In the genomic region with DNA sequence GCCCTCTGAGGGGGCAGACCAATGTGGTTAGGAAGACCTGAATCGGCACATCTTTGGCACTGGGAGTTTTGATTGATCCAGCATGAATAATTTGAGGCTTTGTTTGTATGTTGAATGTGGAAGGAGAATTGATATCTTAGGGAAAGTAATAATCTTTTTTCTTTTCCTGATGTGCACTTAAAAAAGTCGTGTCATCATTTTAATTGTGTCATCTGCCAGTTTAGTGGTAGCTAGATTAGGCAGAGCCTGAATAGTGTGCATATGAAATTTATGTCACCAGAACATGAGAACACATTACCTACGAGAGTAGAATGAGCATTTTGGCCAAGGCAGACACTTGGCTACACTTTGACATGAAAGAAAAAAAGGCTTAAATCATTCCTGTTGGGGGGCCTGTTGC, we compare ENCODE assay signal across 25 cellular contexts.
"Had no signal": no experiment of that assay in that cellular context is flagged by ENCODE, and none has a peak within 500 bp of the region (broad histone marks: within the 10 kb centered on the region; RNA-seq: fewer than 3 reads in every experiment).

No MANE protein-coding gene starts in this region.

- H3K4me1 ChIP-seq: ascending aorta, breast epithelium, Peyer's patch, SJSA1 had no signal

- H3K4me3 Mint-ChIP-seq: activated CD4-positive, alpha-beta T cell treated with anti-CD3 and anti-CD28 coated beads, Interleukin-2, amount 10 ng/mL, durations not matched to agents 7 days and 5 days; activated CD8-positive, alpha-beta T cell treated with anti-CD3 and anti-CD28 coated beads, Interleukin-2, amount 10 ng/mL, durations not matched to agents 7 days and 5 days; activated naive CD8-positive, alpha-beta T cell treated with anti-CD3 and anti-CD28 coated beads for 36 hours; activated T-cell treated with anti-CD3 and anti-CD28 coated beads, Interleukin-2, amount 50 U/mL, for 24 hours; T-helper 1 cell treated with Interleukin-12 subunit alpha and Interleukin-12 subunit beta and Interleukin-4 antibody, amounts not matched to agents 30 μg/mL and 1 μg/mL, for 36 hours; T-helper 2 cell treated with Interferon-gamma antibody and Interleukin-4, amounts not matched to agents 5 μg/mL and 100 μg/mL, for 36 hours had no signal

- H3K36me3 ChIP-seq: breast epithelium, Peyer's patch, SJSA1 had no signal

- H3K27ac ChIP-seq: ascending aorta, breast epithelium, Peyer's patch, SJSA1 had no signal

- H3K27me3 ChIP-seq: ascending aorta, Peyer's patch, SJSA1 had no signal

- H3K27ac Mint-ChIP-seq: activated CD4-positive, alpha-beta T cell treated with anti-CD3 and anti-CD28 coated beads, Interleukin-2, amount 10 ng/mL, durations not matched to agents 7 days and 5 days; activated CD8-positive, alpha-beta T cell treated with anti-CD3 and anti-CD28 coated beads, Interleukin-2, amount 10 ng/mL, durations not matched to agents 7 days and 5 days; activated naive CD8-positive, alpha-beta T cell treated with anti-CD3 and anti-CD28 coated beads for 36 hours; activated T-cell treated with anti-CD3 and anti-CD28 coated beads, Interleukin-2, amount 50 U/mL, for 24 hours; T-helper 1 cell treated with Interleukin-12 subunit alpha and Interleukin-12 subunit beta and Interleukin-4 antibody, amounts not matched to agents 30 μg/mL and 1 μg/mL, for 36 hours; T-helper 2 cell treated with Interferon-gamma antibody and Interleukin-4, amounts not matched to agents 5 μg/mL and 100 μg/mL, for 36 hours had no signal

- H3K27me3 Mint-ChIP-seq: activated CD4-positive, alpha-beta T cell treated with anti-CD3 and anti-CD28 coated beads, Interleukin-2, amount 10 ng/mL, durations not matched to agents 7 days and 5 days; activated naive CD8-positive, alpha-beta T cell treated with anti-CD3 and anti-CD28 coated beads for 36 hours; activated T-cell treated with anti-CD3 and anti-CD28 coated beads, Interleukin-2, amount 50 U/mL, for 24 hours had no signal

- H3K9me3 Mint-ChIP-seq: activated CD4-positive, alpha-beta T cell treated with anti-CD3 and anti-CD28 coated beads, Interleukin-2, amount 10 ng/mL, durations not matched to agents 7 days and 5 days; activated naive CD8-positive, alpha-beta T cell treated with anti-CD3 and anti-CD28 coated beads for 36 hours; activated T-cell treated with anti-CD3 and anti-CD28 coated beads, Interleukin-2, amount 50 U/mL, for 24 hours; T-helper 1 cell treated with Interleukin-12 subunit alpha and Interleukin-12 subunit beta and Interleukin-4 antibody, amounts not matched to agents 30 μg/mL and 1 μg/mL, for 36 hours; T-helper 2 cell treated with Interferon-gamma antibody and Interleukin-4, amounts not matched to agents 5 μg/mL and 100 μg/mL, for 36 hours had no signal

- ATAC-seq: activated CD8-positive, alpha-beta T cell treated with anti-CD3 and anti-CD28 coated beads, Interleukin-2, amount 10 ng/mL, durations not matched to agents 7 days and 5 days; PC-3 had no signal

- DNase-seq: activated CD4-positive, alpha-beta T cell treated with anti-CD3 and anti-CD28 coated beads, Interleukin-2, amount 10 ng/mL, durations not matched to agents 7 days and 5 days; activated CD4-positive, alpha-beta T cell treated with anti-CD3 and anti-CD28 coated beads, Interleukin-2, amount 50 U/mL, for 48 hours; activated CD8-positive, alpha-beta T cell treated with anti-CD3 and anti-CD28 coated beads, Interleukin-2, amount 10 ng/mL, durations not matched to agents 7 days and 5 days; activated naive CD4-positive, alpha-beta T cell treated with anti-CD3 and anti-CD28 coated beads, Interleukin-2, amount 50 U/mL, for 16 hours; activated naive CD8-positive, alpha-beta T cell treated with anti-CD3 and anti-CD28 coated beads for 36 hours; activated T-cell treated with anti-CD3 and anti-CD28 coated beads, Interleukin-2, amount 50 U/mL, for 24 hours; amniotic stem cell; NCI-H1092 treated with DMSO at 0.1 percent for 48 hours; NCI-H1417; NCI-H187 treated with DMSO at 0.1 percent for 48 hours; NCI-H2081; NCI-H510A; NCI-H526; NCI-H748 treated with DMSO at 0.1 percent for 48 hours; NK-92 treated with Interleukin-12 subunit alpha and Interleukin-12 subunit beta, amount 100 ng/mL, for 24 hours; PC-3; Peyer's patch; RPMI8226; SHP77 treated with DMSO at 0.1 percent for 48 hours; SK-N-SH had no signal

- H3K4me3 ChIP-seq: ascending aorta, breast epithelium, Peyer's patch, SJSA1 had no signal

- H3K9me3 ChIP-seq: ascending aorta, breast epithelium, Peyer's patch, SJSA1, SK-N-SH had no signal
